8 cellular contexts compared by ENCODE assay signal in the genomic region with DNA sequence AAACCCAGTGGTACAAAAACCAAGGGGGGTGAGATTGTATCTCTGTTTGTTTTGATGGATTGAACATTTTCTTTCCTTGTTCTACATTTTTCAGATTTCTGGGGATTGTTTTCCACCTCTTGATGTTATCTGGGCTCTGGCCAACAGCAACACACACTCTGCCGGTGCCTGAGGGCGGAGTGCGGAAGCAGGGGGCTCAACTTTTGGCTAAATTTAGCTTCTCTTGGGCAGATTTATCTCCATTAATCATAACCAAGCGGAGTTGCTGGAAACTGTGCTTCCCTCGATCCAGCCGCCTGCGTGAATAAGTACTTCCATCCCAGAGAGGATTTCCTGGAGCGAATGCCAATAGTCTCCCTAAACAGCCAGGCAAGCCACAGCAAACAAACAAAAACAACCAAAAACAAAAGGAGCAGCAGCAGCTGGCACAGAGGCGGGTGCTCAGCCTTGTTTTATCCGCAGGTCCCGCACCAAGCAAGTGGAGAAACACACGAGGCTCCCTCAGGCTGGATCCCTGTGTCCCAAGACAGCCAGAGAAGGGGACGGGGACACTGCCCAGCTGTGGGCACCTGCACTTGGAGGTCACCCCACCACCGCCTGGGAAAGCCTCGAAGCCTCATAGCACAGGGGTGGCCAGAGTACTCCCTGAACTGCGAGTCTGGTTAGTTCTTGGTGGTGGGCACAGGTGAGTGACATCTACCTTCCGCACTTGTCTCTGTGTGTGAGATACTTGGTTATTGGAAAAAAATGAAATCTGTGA.
DNase-seq lines count a peak whose midpoint lies in the region; ATAC-seq and TF ChIP-seq lines count a peak whose summit lies in the region.

No MANE protein-coding gene starts in this region.

- ATAC-seq in gastrocnemius medialis = peak; percentile 19 to 36
- ATAC-seq in GM19463 (IDR thresholded peaks at IDR 0.05; ENCODE audit: unreplicated experiment) = no peak

- H3K4me3 ChIP-seq in right atrium auricular region (no peak overlapping the region), gastrocnemius medialis (no peak overlapping the region)

- TF ChIP-seq POLR2A in gastrocnemius medialis (IDR thresholded peaks at IDR 0.05) = no peak

- in situ Hi-C loops in gastrocnemius medialis (cut with MboI; ENCODE audit: low sequenced_read_pairs in 4 of 4) = loop anchor here (10.0 to 25.0 kb wide), 3 partner anchors 469 to 847 kb away; a partner anchor contains a TSS

- H3K27ac ChIP-seq in right atrium auricular region = no peak overlapping the region
- no peak overlapping the region for H3K27ac ChIP-seq in gastrocnemius medialis

- no peak for TF ChIP-seq CTCF in right atrium auricular region (IDR thresholded peaks at IDR 0.05)
- no peak for TF ChIP-seq CTCF in gastrocnemius medialis (IDR thresholded peaks at IDR 0.05 in 4 of 5, conservative IDR thresholded peaks at IDR 0.05 in 1 of 5)

- DNase-seq in GM04504 (ENCODE audit: low read depth) (peak; percentile 5), right atrium auricular region (ENCODE audit: low spot score) (peak; percentile 58), gastrocnemius medialis (no peak), NCI-H226 (no peak), putamen (ENCODE audit: low spot score) (no peak), SHP77 treated with DMSO at 0.1 percent for 48 hours (lab: John Stamatoyannopoulos, UW) (no peak)
- DNase-seq in activated CD8-positive, alpha-beta memory T cell treated with anti-CD3 and anti-CD28 coated beads, Interleukin-2, amount 50 U/mL, for 48 hours = peak; percentile 18

- H3K9me3 ChIP-seq in right atrium auricular region (peaks cover 6 to 27% of the 10 kb centered on the region in 2 donors), gastrocnemius medialis (peaks cover 0 to 3% (median 0%) of the 10 kb centered on the region in 3 donors)

- H3K27me3 ChIP-seq in right atrium auricular region (no peaks in the 10 kb centered on the region), gastrocnemius medialis (no peaks in the 10 kb centered on the region)

- H3K36me3 ChIP-seq in right atrium auricular region = no peaks in the 10 kb centered on the region
- H3K36me3 ChIP-seq in gastrocnemius medialis = no peaks in the 10 kb centered on the region

- peaks cover 0 to 8% of the 10 kb centered on the region in 2 donors for H3K4me1 ChIP-seq in right atrium auricular region
- peaks cover 0 to 6% of the 10 kb centered on the region in 2 donors for H3K4me1 ChIP-seq in gastrocnemius medialis

- intact Hi-C loops in gastrocnemius medialis (cut with DNase I; ENCODE audit: low total_unique reads) = loop anchor here (2.0 kb wide), 1 partner anchor 845 kb away; no protein-coding TSS in a partner anchor

Comparison
In these comparisons a context has a peak if more than half of its experiments do, and no peak if none do; other contexts are left out.
1. DNase-seq: peak in GM04504 (single experiment), activated CD8-positive, alpha-beta memory T cell treated with anti-CD3 and anti-CD28 coated beads, Interleukin-2, amount 50 U/mL, for 48 hours (single experiment) and right atrium auricular region (single experiment); none in gastrocnemius medialis (0 of 2), NCI-H226 (single experiment), putamen (single experiment) and SHP77 treated with DMSO at 0.1 percent for 48 hours (single experiment).